Comparison of ENCODE assay signal across 22 cellular contexts in the genomic region with DNA sequence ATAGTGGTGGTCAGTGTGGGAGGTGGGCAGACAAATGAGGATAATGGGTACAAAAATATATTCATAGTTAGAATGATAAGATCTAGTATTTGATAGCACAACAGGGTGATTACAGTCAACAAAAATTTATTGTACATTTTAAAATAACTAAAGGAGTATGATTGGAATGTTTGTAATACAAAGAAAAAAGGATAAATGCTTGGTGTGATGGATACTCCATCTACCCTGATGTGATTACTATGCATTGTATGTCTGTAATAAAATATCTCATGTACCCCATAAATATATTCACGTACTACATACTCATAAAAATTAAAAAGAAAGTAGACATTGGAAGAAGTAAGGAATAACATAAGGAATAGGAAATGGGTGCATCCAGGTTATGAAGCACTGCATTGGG. TPM values are rescaled to one million over a fixed set of nuclear protein-coding genes. Genes with fewer than 3 reads are reported as not detected.
DNase-seq lines count a peak whose midpoint lies in the region; ATAC-seq, FAIRE-seq and TF ChIP-seq lines count a peak whose summit lies in the region.
"Had no signal": no experiment of that assay in that cellular context is flagged by ENCODE, and none has a peak within 500 bp of the region (broad histone marks: within the 10 kb centered on the region; RNA-seq: fewer than 3 reads in every experiment).

No MANE protein-coding gene starts in this region.

- H3K4me1 Mint-ChIP-seq in brain: peaks cover 4% of the 10 kb centered on the region

- no peak for DNase-seq in GM19239 (ENCODE audit: insufficient read length, low spot score)
- DNase-seq in thyroid gland: no peak
- DNase-seq in PC-9: no peak
- no peak for DNase-seq in Ammon's horn (ENCODE audit: low spot score)
- DNase-seq: BE2C; CD4-positive, CD25-positive, alpha-beta regulatory T cell; GM23248; H9; HFFc6; IMR-90; NCI-H226; NCI-H524; NCI-H774; NK-92 treated with Interleukin-12 subunit alpha and Interleukin-12 subunit beta, amount 100 ng/mL, for 24 hours; SJCRH30 had no signal

- H3K36me3 ChIP-seq in rectal smooth muscle tissue (ENCODE audit: control insufficient read depth, insufficient read depth, low read length) (no peaks in the 10 kb centered on the region), thyroid gland (no peaks in the 10 kb centered on the region), PC-9 (ENCODE audit: low read depth) (no peaks in the 10 kb centered on the region)
- H3K36me3 ChIP-seq: BE2C had no signal

- H3K4me3 Mint-ChIP-seq in brain: peak overlapping the region in 1 of 5 experiments; percentile 72
- H3K4me3 Mint-ChIP-seq: CD4-positive, CD25-positive, alpha-beta regulatory T cell; H9; HFFc6 had no signal

- H3K4me1 ChIP-seq in rectal smooth muscle tissue (ENCODE audit: control insufficient read depth, insufficient read depth, low read length): peaks cover 13% of the 10 kb centered on the region
- peaks cover 6 to 9% of the 10 kb centered on the region in 2 donors for H3K4me1 ChIP-seq in thyroid gland
- H3K4me1 ChIP-seq in PC-9 (replicated peaks; ENCODE audit: insufficient read depth): no peaks in the 10 kb centered on the region
- H3K4me1 ChIP-seq: A549, BE2C, SJCRH30 had no signal

- ATAC-seq in HG03175 (IDR thresholded peaks at IDR 0.05; ENCODE audit: unreplicated experiment) (no peak), GM21717 (IDR thresholded peaks at IDR 0.05; ENCODE audit: unreplicated experiment) (no peak)

- no peak for TF ChIP-seq POLR2A in thyroid gland (IDR thresholded peaks at IDR 0.05)

- no peak for TF ChIP-seq CTCF in brain (conservative IDR thresholded peaks at IDR 0.05)
- TF ChIP-seq CTCF in thyroid gland (IDR thresholded peaks at IDR 0.05): no peak
- TF ChIP-seq CTCF in PC-9 (conservative IDR thresholded peaks at IDR 0.05): no peak

- H2AFZ ChIP-seq in PC-9: no peak overlapping the region
- H2AFZ ChIP-seq: GM23248 had no signal

- no peaks in the 10 kb centered on the region for H3K27me3 Mint-ChIP-seq in brain
- H3K27me3 Mint-ChIP-seq: CD4-positive, CD25-positive, alpha-beta regulatory T cell had no signal

- BruUV-seq in PC-9 (replicated peaks; lab: Mats Ljungman, UMichigan): no TSS peak

- H3K9me3 Mint-ChIP-seq in brain: peaks cover 14 to 25% (median 20%) of the 10 kb centered on the region in 5 experiments

- H3F3A ChIP-seq in PC-9 (ENCODE audit: insufficient read depth, low read depth): no peaks in the 10 kb centered on the region

- WGBS in thyroid gland, 2 donors: 92 to 94% methylated on average over 1 of the region's 1 CpG

- H3K27ac ChIP-seq in rectal smooth muscle tissue (ENCODE audit: low read depth, low read length) (peak overlapping the region; percentile 72), thyroid gland (peak overlapping the region; percentile 15 to 83 (median 19)), PC-9 (no peak overlapping the region)
- H3K27ac ChIP-seq: A549, GM23248, KMS-11, SJCRH30 had no signal

- FAIRE-seq in GM19239 (lab: Jason Lieb, UNC): peak; percentile 42
- FAIRE-seq: A549, GM12891 had no signal

- CTCF ChIA-PET in PC-9 (lab: Charles Lee): no interaction called here

- intact Hi-C loops in thyroid gland (cut with DNase I) (no loop called here), PC-9 (cut with micrococcal nuclease; ENCODE audit: unreplicated experiment) (no loop called here)

- H3K79me2 ChIP-seq in PC-9 (ENCODE audit: low read depth): no peaks in the 10 kb centered on the region

- no peaks in the 10 kb centered on the region for H3K9me3 ChIP-seq in thyroid gland
- no peaks in the 10 kb centered on the region; the same call in 1 of the 2 replicates for H3K9me3 ChIP-seq in PC-9 (ENCODE audit: insufficient read depth, low read depth)
- H3K9me3 ChIP-seq: BE2C had no signal

- H3K4me2 ChIP-seq in PC-9: no peak overlapping the region
- H3K4me2 ChIP-seq: A549, KMS-11 had no signal

- H3K9me2 ChIP-seq in PC-9 (ENCODE audit: insufficient read depth): no peaks in the 10 kb centered on the region

- peaks cover 68% of the 10 kb centered on the region for H3K36me3 Mint-ChIP-seq in brain

- H3K27me3 ChIP-seq in rectal smooth muscle tissue (ENCODE audit: control insufficient read depth, insufficient read depth, low read length) (no peaks in the 10 kb centered on the region), thyroid gland (no peaks in the 10 kb centered on the region), PC-9 (ENCODE audit: insufficient read depth, low read depth) (no peaks in the 10 kb centered on the region)
- H3K27me3 ChIP-seq: BE2C, SJCRH30 had no signal

- peak overlapping the region in 4 of 5 experiments; percentile 7 to 96 (median 82) for H3K27ac Mint-ChIP-seq in brain
- H3K27ac Mint-ChIP-seq: CD4-positive, CD25-positive, alpha-beta regulatory T cell; HFFc6 had no signal

- POLR2A ChIA-PET in PC-9 (lab: Charles Lee; ENCODE audit: unreplicated experiment): no interaction called here

- H3K9ac ChIP-seq in rectal smooth muscle tissue (ENCODE audit: low read length): no peak overlapping the region
- H3K9ac ChIP-seq: GM23248, KMS-11 had no signal

- no peaks in the 10 kb centered on the region for H4K20me1 ChIP-seq in PC-9 (ENCODE audit: insufficient read depth)

- H3K4me3 ChIP-seq in rectal smooth muscle tissue (ENCODE audit: low read length): no peak overlapping the region
- no peak overlapping the region for H3K4me3 ChIP-seq in thyroid gland (replicated peaks in 1 of 3)
- H3K4me3 ChIP-seq in PC-9: no peak overlapping the region
- H3K4me3 ChIP-seq: A549, GM23248, SJCRH30 had no signal

RNA-seq across cellular contexts. Expression of gene RRP8, which starts 15.4 kb away (rescaled TPM):
- polyA plus RNA-seq in brain (ENCODE audit: insufficient read depth, low read depth, low replicate concordance): 12.9 TPM
- total RNA-seq in thyroid gland: 10 to 100 TPM; 12.9 to 36.7 (median 18.8) TPM
- total RNA-seq in PC-9 (2021): 10.0 and 10.1 TPM in 2 replicates

RNA-seq across cellular contexts. Expression of gene ILK, which starts 15.6 kb away (rescaled TPM):
- 91.0 TPM for polyA plus RNA-seq in brain (ENCODE audit: insufficient read depth, low read depth, low replicate concordance)
- total RNA-seq in thyroid gland: 100 to 1,000 TPM; 101 to 144 (median 121) TPM
- 65.3 and 69.7 TPM in 2 replicates for total RNA-seq in PC-9 (2021)

RNA-seq across cellular contexts. Expression of gene TAF10, which starts 24.0 kb away (rescaled TPM):
- polyA plus RNA-seq in brain (ENCODE audit: insufficient read depth, low read depth, low replicate concordance): 147 TPM
- 100 to 1,000 TPM in 3 of 4 donors, 10 to 100 TPM in 1; 96.6 to 113 (median 108) TPM for total RNA-seq in thyroid gland
- total RNA-seq in PC-9 (2021): 51.5 and 61.2 TPM in 2 replicates

RNA-seq across cellular contexts. Expression of gene TPP1, which starts 31.2 kb away (rescaled TPM):
- 123 TPM for polyA plus RNA-seq in brain (ENCODE audit: insufficient read depth, low read depth, low replicate concordance)
- total RNA-seq in thyroid gland (10 to 100 TPM; 51.3 to 97.3 (median 69.1) TPM), PC-9 (2021) (31.4 and 46.7 TPM in 2 replicates)
